ENCODE assay signal across 32 cellular contexts in the genomic region with DNA sequence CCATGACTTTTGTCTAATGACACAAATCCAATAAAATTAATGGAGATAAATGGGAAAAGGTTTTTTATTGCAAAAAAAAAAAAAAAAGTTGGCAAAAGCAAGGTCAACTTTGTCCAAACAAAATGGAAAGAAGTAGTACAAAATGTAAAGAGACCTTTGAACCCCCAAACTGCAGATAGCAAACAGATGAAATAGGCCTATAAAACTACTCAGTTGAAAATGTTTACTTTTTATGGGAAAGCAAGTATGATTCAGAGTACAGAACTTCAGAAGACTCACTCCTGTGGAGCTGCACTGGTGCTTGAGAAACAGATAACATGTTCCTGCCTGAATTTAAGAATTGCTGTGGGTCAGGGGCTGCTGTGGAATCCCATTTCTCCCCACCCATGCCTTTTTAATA.
"Had no signal": no experiment of that assay in that cellular context is flagged by ENCODE, and none has a peak within 500 bp of the region (broad histone marks: within the 10 kb centered on the region; RNA-seq: fewer than 3 reads in every experiment).

No MANE protein-coding gene starts in this region.

- H3K27me3 Mint-ChIP-seq: activated CD4-positive, alpha-beta memory T cell treated with anti-CD3 and anti-CD28 coated beads, Interleukin-2, amount 10 ng/mL, durations not matched to agents 7 days and 5 days; activated CD4-positive, alpha-beta T cell treated with anti-CD3 and anti-CD28 coated beads, Interleukin-2, amount 10 ng/mL, durations not matched to agents 7 days and 5 days; activated naive CD8-positive, alpha-beta T cell; activated T-cell treated with anti-CD3 and anti-CD28 coated beads, Interleukin-2, amount 50 U/mL, for 24 hours; effector memory CD8-positive, alpha-beta T cell had no signal

- H3K4me3 Mint-ChIP-seq: activated CD4-positive, alpha-beta memory T cell treated with anti-CD3 and anti-CD28 coated beads, Interleukin-2, amount 10 ng/mL, durations not matched to agents 7 days and 5 days; activated CD4-positive, alpha-beta T cell treated with anti-CD3 and anti-CD28 coated beads, Interleukin-2, amount 10 ng/mL, durations not matched to agents 7 days and 5 days; activated naive CD8-positive, alpha-beta T cell; activated T-cell treated with anti-CD3 and anti-CD28 coated beads, Interleukin-2, amount 50 U/mL, for 24 hours; activated T-cell treated with anti-CD3 and anti-CD28 coated beads, Interleukin-2, amount 50 U/mL, for 72 hours; effector memory CD8-positive, alpha-beta T cell; WTC11 had no signal

- H3K27ac Mint-ChIP-seq: activated CD4-positive, alpha-beta memory T cell treated with anti-CD3 and anti-CD28 coated beads, Interleukin-2, amount 10 ng/mL, durations not matched to agents 7 days and 5 days; activated CD4-positive, alpha-beta T cell treated with anti-CD3 and anti-CD28 coated beads, Interleukin-2, amount 10 ng/mL, durations not matched to agents 7 days and 5 days; activated naive CD8-positive, alpha-beta T cell; activated T-cell treated with anti-CD3 and anti-CD28 coated beads, Interleukin-2, amount 50 U/mL, for 24 hours; activated T-cell treated with anti-CD3 and anti-CD28 coated beads, Interleukin-2, amount 50 U/mL, for 72 hours; effector memory CD8-positive, alpha-beta T cell; WTC11 had no signal

- H3K4me1 ChIP-seq: adrenal gland, body of pancreas, esophagus muscularis mucosa, foreskin keratinocyte, gastrocnemius medialis, heart left ventricle had no signal

- H3K4me1 Mint-ChIP-seq: activated CD4-positive, alpha-beta memory T cell treated with anti-CD3 and anti-CD28 coated beads, Interleukin-2, amount 10 ng/mL, durations not matched to agents 7 days and 5 days; activated CD4-positive, alpha-beta T cell treated with anti-CD3 and anti-CD28 coated beads, Interleukin-2, amount 10 ng/mL, durations not matched to agents 7 days and 5 days; WTC11 had no signal

- H3K27ac ChIP-seq: adrenal gland, body of pancreas, esophagus muscularis mucosa, foreskin keratinocyte, gastrocnemius medialis, heart left ventricle, VCaP had no signal

- H3K4me3 ChIP-seq: adrenal gland, body of pancreas, esophagus muscularis mucosa, gastrocnemius medialis, heart left ventricle had no signal

- H3K27me3 ChIP-seq: adrenal gland, body of pancreas, esophagus muscularis mucosa, foreskin keratinocyte, heart left ventricle had no signal

- ATAC-seq: activated T-cell treated with anti-CD3 and anti-CD28 coated beads, Interleukin-2, amount 50 U/mL, for 72 hours; body of pancreas; effector memory CD8-positive, alpha-beta T cell; foreskin keratinocyte; gastrocnemius medialis; heart left ventricle; WTC11 had no signal

- DNase-seq: activated CD4-positive, alpha-beta memory T cell treated with anti-CD3 and anti-CD28 coated beads, Interleukin-2, amount 10 ng/mL, durations not matched to agents 7 days and 5 days; activated CD4-positive, alpha-beta T cell treated with anti-CD3 and anti-CD28 coated beads for 1 hour; activated CD4-positive, alpha-beta T cell treated with anti-CD3 and anti-CD28 coated beads for 4 hours; activated CD4-positive, alpha-beta T cell treated with anti-CD3 and anti-CD28 coated beads, Interleukin-2, amount 10 ng/mL, durations not matched to agents 7 days and 5 days; activated CD4-positive, alpha-beta T cell treated with anti-CD3 and anti-CD28 coated beads, Interleukin-2, amount 50 U/mL, for 4 hours; activated CD8-positive, alpha-beta memory T cell treated with anti-CD3 and anti-CD28 coated beads, Interleukin-2, amount 50 U/mL, for 48 hours; activated effector memory CD4-positive, alpha-beta T cell treated with Interleukin-2 at 50 U/mL for 16 hours; activated gamma-delta T cell treated with Interleukin-2 at 50 U/mL for 16 hours; activated naive CD4-positive, alpha-beta T cell treated with anti-CD3 and anti-CD28 coated beads, Interleukin-2, amount 50 U/mL, for 16 hours; activated naive CD4-positive, alpha-beta T cell treated with Interleukin-2 at 50 U/mL for 16 hours; activated T-cell treated with anti-CD3 and anti-CD28 coated beads for 4 hours; activated T-cell treated with anti-CD3 and anti-CD28 coated beads, Interleukin-2, amount 50 U/mL, for 24 hours; activated T-cell treated with anti-CD3 and anti-CD28 coated beads, Interleukin-2, amount 50 U/mL, for 72 hours; adrenal gland; amygdala; aorta; body of pancreas; caudate nucleus; cortex of kidney; dermis blood vessel endothelial cell; effector CD4-positive, alpha-beta T cell; effector memory CD8-positive, alpha-beta T cell; erythroblast; foreskin keratinocyte; gastrocnemius medialis; glutamatergic neuron; heart left ventricle; T-helper 2 cell had no signal
